Comparison of ENCODE assay signal across 1 cellular context in the genomic region with DNA sequence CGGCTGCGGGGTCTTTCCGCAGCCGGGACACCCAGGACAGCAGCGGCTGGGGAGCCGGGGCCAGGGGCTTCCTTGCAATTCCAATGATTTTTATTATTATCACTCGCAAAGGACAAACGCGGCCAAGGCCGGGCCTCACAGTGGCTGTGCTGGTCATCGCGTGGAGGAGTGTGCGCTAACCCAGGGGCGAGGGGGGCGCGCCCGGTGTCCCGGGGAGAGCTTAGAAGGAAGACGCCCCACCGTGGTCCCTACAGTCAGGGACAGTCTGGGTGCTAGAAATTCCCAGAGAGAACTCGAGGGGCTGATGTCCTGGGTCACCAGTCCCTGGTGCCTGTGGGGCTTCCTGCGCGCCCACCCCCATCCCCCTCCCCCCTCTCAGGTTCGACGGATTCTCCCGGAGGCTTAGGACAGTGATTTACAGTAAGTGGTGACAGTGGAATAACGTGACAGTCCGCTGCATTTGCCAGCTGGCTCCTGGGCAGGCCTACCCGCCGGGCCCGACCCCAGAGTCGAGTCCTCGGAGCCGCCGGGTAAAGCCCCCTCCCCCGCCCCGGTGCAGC.
TF ChIP-seq lines count a peak whose summit lies in the region.

No MANE protein-coding gene starts in this region.

TF ChIP-seq in H1, 55 proteins besides CTCF, POLR2A, EP300 and RAD21:
- no peak for TF ChIP-seq NRF1 (IDR thresholded peaks at IDR 0.05; ENCODE audit: low read depth, low read length)
- TF ChIP-seq RXRA (IDR thresholded peaks at IDR 0.05; ENCODE audit: insufficient read depth, low read depth, low read length) = no peak
- peak; percentile 11; the same call in 1 of the 2 replicates for TF ChIP-seq SUZ12 (IDR thresholded peaks at IDR 0.05; ENCODE audit: low read length)
- TF ChIP-seq JUN (IDR thresholded peaks at IDR 0.05; ENCODE audit: low read depth, low read length) = no peak
- peak; percentile 87 for TF ChIP-seq EZH2 (IDR thresholded peaks at IDR 0.05; ENCODE audit: low read depth, low read length, severe bottlenecking)
- TF ChIP-seq RNF2 (IDR thresholded peaks at IDR 0.05; ENCODE audit: borderline replicate concordance, low read depth, low read length, missing control alignments, poor library complexity, severe bottlenecking) = peak; percentile 66
- TF ChIP-seq GABPA (IDR thresholded peaks at IDR 0.05; ENCODE audit: borderline replicate concordance, insufficient read depth, low read length) = no peak
